11 cellular contexts compared by ENCODE assay signal in the genomic region with DNA sequence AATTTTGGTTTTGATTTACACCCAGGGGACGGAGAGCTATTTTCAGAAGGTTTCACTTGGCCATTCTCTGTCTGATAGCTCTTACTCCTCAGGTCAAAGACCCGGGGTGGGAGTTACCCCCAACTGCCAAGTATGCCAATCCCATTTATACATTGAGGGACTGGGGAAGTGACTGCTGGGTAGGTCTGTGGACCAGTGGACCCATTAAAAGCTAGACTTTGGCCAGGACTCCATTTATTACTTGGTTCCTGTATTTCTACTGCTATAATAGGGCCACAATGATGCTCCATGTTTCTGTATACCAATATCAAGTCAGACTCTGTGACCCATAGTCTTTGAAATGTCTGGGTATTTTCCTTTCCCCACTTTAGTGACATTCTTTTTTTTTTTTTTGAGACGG.
"Had no signal": no experiment of that assay in that cellular context is flagged by ENCODE, and none has a peak within 500 bp of the region (broad histone marks: within the 10 kb centered on the region; RNA-seq: fewer than 3 reads in every experiment).

No MANE protein-coding gene starts in this region.

- H3K9me3 ChIP-seq: HAP-1 had no signal

- H3K4me1 ChIP-seq: HAP-1 had no signal

- H3K27ac ChIP-seq: GM23248 had no signal

- FAIRE-seq: H1, H54 had no signal

- H3K4me3 ChIP-seq: GM23248, GM23338, HAP-1 had no signal

- ATAC-seq: GM23338, HCT116 had no signal

- DNase-seq: GM23248, GOT3, H7, H9, HCEC 1CT, HFFc6 had no signal

- H3K36me3 ChIP-seq: HAP-1 had no signal
